In genomic region chr12:49021292-49021915, GRCh38 we compare ENCODE assay signal across 21 cellular contexts. TPM values are rescaled to one million over a fixed set of nuclear protein-coding genes. Genes with fewer than 3 reads are reported as not detected.
DNase-seq lines count a peak whose midpoint lies in the region; ATAC-seq and TF ChIP-seq lines count a peak whose summit lies in the region.
"Had no signal": no experiment of that assay in that cellular context is flagged by ENCODE, and none has a peak within 500 bp of the region (broad histone marks: within the 10 kb centered on the region; RNA-seq: fewer than 3 reads in every experiment).

No MANE protein-coding gene starts in this region.

- H3K4me1 Mint-ChIP-seq in IgD-negative memory B cell (peaks cover 15 to 29% (median 21%) of the 10 kb centered on the region in 3 donors), endothelial cell (ENCODE audit: unreplicated experiment) (peaks cover 20% of the 10 kb centered on the region)

- peak overlapping the region in 7 of 11 experiments; percentile 10 to 84 (median 66); a peak in 7 of 22 replicates for H3K4me2 ChIP-seq in BLaER1 treated with 17β-estradiol and CSF1 and Interleukin-3, amounts not matched to agents 10 nM and 100 nM
- H3K4me2 ChIP-seq: GM23338 had no signal

- H3K9me3 Mint-ChIP-seq in IgD-negative memory B cell (no peaks in the 10 kb centered on the region), endothelial cell (ENCODE audit: unreplicated experiment) (no peaks in the 10 kb centered on the region)
- H3K9me3 Mint-ChIP-seq: activated T-helper 2 cell treated with anti-CD3 and anti-CD28 coated beads, Interferon-gamma antibody, Interleukin-2, Interleukin-4, amounts not matched to agents 10 μg/mL and 5 μg/mL and 100 μg/mL, durations not matched to agents 14 hours and 24 hours and 36 hours; GM23338; WTC11 had no signal

- peak overlapping the region; percentile 59 for H3K27ac ChIP-seq in 22Rv1
- H3K27ac ChIP-seq in BLaER1 treated with 17β-estradiol and CSF1 and Interleukin-3, amounts not matched to agents 10 nM and 100 nM = peak overlapping the region in 8 of 11 experiments; percentile 25 to 98 (median 64); a peak in 14 of 22 replicates
- H3K27ac ChIP-seq: brain microvascular endothelial cell, left ventricle myocardium inferior had no signal

- no peak for ATAC-seq in GM18502 (IDR thresholded peaks at IDR 0.05; ENCODE audit: poor library complexity, unreplicated experiment)
- ATAC-seq: GM23338, heart right ventricle, WTC11 had no signal

- H3K4me1 ChIP-seq in BLaER1 treated with 17β-estradiol and CSF1 and Interleukin-3, amounts not matched to agents 10 nM and 100 nM = peaks cover 25 to 40% (median 34%) of the 10 kb centered on the region in 10 experiments

- H3K4me3 ChIP-seq in BLaER1 treated with 17β-estradiol and CSF1 and Interleukin-3, amounts not matched to agents 10 nM and 100 nM = no peak overlapping the region
- H3K4me3 ChIP-seq: GM23338, heart right ventricle, left ventricle myocardium inferior, spleen had no signal

- DNase-seq in endothelial cell (ENCODE audit: low spot score) (no peak), DMS153 (lab: John Stamatoyannopoulos, UW) (no peak), GDM1 (lab: John Stamatoyannopoulos, UW) (no peak)
- DNase-seq in central memory CD4-positive, alpha-beta T cell = no peak
- DNase-seq: activated CD4-positive, alpha-beta T cell treated with anti-CD3 and anti-CD28 coated beads, Interleukin-2, amount 50 U/mL, for 48 hours; brain microvascular endothelial cell; heart right ventricle; left ventricle myocardium inferior; NCI-H1694 treated with DMSO at 0.1 percent for 48 hours; NCI-H2227 treated with DMSO at 0.1 percent for 48 hours; spleen; stimulated activated CD4-positive, alpha-beta T cell treated with anti-CD3 and anti-CD28 coated beads, Interleukin-4, amount 100 ng/mL, for 4 hours had no signal

- H3K4me3 Mint-ChIP-seq in IgD-negative memory B cell (peak overlapping the region in 2 of 4 donors; percentile 44 to 60), endothelial cell (ENCODE audit: unreplicated experiment) (peak overlapping the region; percentile 15)
- H3K4me3 Mint-ChIP-seq: GM23338, WTC11 had no signal

- peaks cover 4% of the 10 kb centered on the region for H3K36me3 Mint-ChIP-seq in IgD-negative memory B cell
- H3K36me3 Mint-ChIP-seq in endothelial cell (ENCODE audit: low read depth, unreplicated experiment) = peaks cover 35% of the 10 kb centered on the region

- peaks cover 52 to 59% (median 57%) of the 10 kb centered on the region in 11 experiments for H3K36me3 ChIP-seq in BLaER1 treated with 17β-estradiol and CSF1 and Interleukin-3, amounts not matched to agents 10 nM and 100 nM

- peak overlapping the region in 6 of 11 experiments; percentile 26 to 48 (median 38); a peak in 8 of 22 replicates for H3K9ac ChIP-seq in BLaER1 treated with 17β-estradiol and CSF1 and Interleukin-3, amounts not matched to agents 10 nM and 100 nM

- TF ChIP-seq CTCF in 22Rv1 (IDR thresholded peaks at IDR 0.05) (no peak), endothelial cell (IDR thresholded peaks at IDR 0.05; ENCODE audit: unreplicated experiment) (no peak)

- H4K20me1 ChIP-seq in BLaER1 treated with 17β-estradiol and CSF1 and Interleukin-3, amounts not matched to agents 10 nM and 100 nM = peaks cover 18 to 45% (median 34%) of the 10 kb centered on the region in 11 experiments; a peak in 20 of 22 replicates

- H3K9me3 ChIP-seq in BLaER1 treated with 17β-estradiol and CSF1 and Interleukin-3, amounts not matched to agents 10 nM and 100 nM (replicated peaks in 1 of 11) = no peaks in the 10 kb centered on the region
- H3K9me3 ChIP-seq: heart right ventricle, left ventricle myocardium inferior, spleen had no signal

- H3K27ac Mint-ChIP-seq in IgD-negative memory B cell = peak overlapping the region; percentile 75 to 77 (median 76)
- H3K27ac Mint-ChIP-seq in endothelial cell (ENCODE audit: unreplicated experiment) = no peak overlapping the region
- H3K27ac Mint-ChIP-seq: activated T-helper 2 cell treated with anti-CD3 and anti-CD28 coated beads, Interferon-gamma antibody, Interleukin-2, Interleukin-4, amounts not matched to agents 10 μg/mL and 5 μg/mL and 100 μg/mL, durations not matched to agents 14 hours and 24 hours and 36 hours; GM23338; WTC11 had no signal

- no peaks in the 10 kb centered on the region for H3K27me3 ChIP-seq in BLaER1 treated with 17β-estradiol and CSF1 and Interleukin-3, amounts not matched to agents 10 nM and 100 nM
- H3K27me3 ChIP-seq: brain microvascular endothelial cell, heart right ventricle, spleen had no signal

- H3K27me3 Mint-ChIP-seq in IgD-negative memory B cell (no peaks in the 10 kb centered on the region), endothelial cell (ENCODE audit: unreplicated experiment) (peaks cover 19% of the 10 kb centered on the region)

RNA-seq across cellular contexts. Expression of gene PRKAG1, which starts 2.8 kb away (rescaled TPM):
- 45.6 TPM for polyA plus RNA-seq in IgD-negative memory B cell
- total RNA-seq in endothelial cell (ENCODE audit: unreplicated experiment) = 24.0 TPM

RNA-seq across cellular contexts. Expression of gene DDN, which starts 22.2 kb away (rescaled TPM):
- not detected for polyA plus RNA-seq in IgD-negative memory B cell
- 0.10 TPM for total RNA-seq in endothelial cell (ENCODE audit: unreplicated experiment)
- polyA plus RNA-seq: GM23338 had no signal

RNA-seq across cellular contexts. Expression of gene KMT2D, which starts 39.2 kb away (rescaled TPM):
- 19.7 TPM for polyA plus RNA-seq in IgD-negative memory B cell
- total RNA-seq in endothelial cell (ENCODE audit: unreplicated experiment) = 135 TPM

RNA-seq across cellular contexts. Expression of gene WNT1, which starts 43.3 kb away (rescaled TPM):
- polyA plus RNA-seq in IgD-negative memory B cell = 0.19 TPM
- total RNA-seq in endothelial cell (ENCODE audit: unreplicated experiment) = not detected
- total RNA-seq: GM23338, heart right ventricle, left ventricle myocardium inferior, SK-MEL-5, ureter, WTC11 had no signal
- polyA plus RNA-seq: GM23338, heart right ventricle had no signal

RNA-seq across cellular contexts. Expression of gene RHEBL1, which starts 48.4 kb away (rescaled TPM):
- polyA plus RNA-seq in IgD-negative memory B cell = 3.2 TPM
- total RNA-seq in endothelial cell (ENCODE audit: unreplicated experiment) = 3.2 TPM
- total RNA-seq: left ventricle myocardium inferior, ureter had no signal
